In genomic region chr1:220473440-220473839, GRCh38 we compare ENCODE assay signal across 10 cellular contexts. TPM values are rescaled to one million over a fixed set of nuclear protein-coding genes. Genes with fewer than 3 reads are reported as not detected.
"Had no signal": no experiment of that assay in that cellular context is flagged by ENCODE, and none has a peak within 500 bp of the region (broad histone marks: within the 10 kb centered on the region; RNA-seq: fewer than 3 reads in every experiment).

No MANE protein-coding gene starts in this region.

- H3K9ac ChIP-seq: GM23248 had no signal

- ATAC-seq: HCT116 had no signal

- H3K27ac Mint-ChIP-seq: H9, HFFc6 had no signal

- H3K36me3 ChIP-seq: HAP-1 had no signal

- H3K4me1 Mint-ChIP-seq: H9 had no signal

- H2AFZ ChIP-seq: GM23248 had no signal

- H3K4me3 ChIP-seq: GM23248, HAP-1 had no signal

- H3K4me1 ChIP-seq: HAP-1 had no signal

- DNase-seq: GM23248, GOT3, H7, H9, HCEC 1CT, HFFc6 had no signal

- H3K27ac ChIP-seq: GM23248 had no signal

- H3K9me3 ChIP-seq: HAP-1 had no signal

- FAIRE-seq: H1, H54 had no signal

- H3K4me3 Mint-ChIP-seq: H9, HFFc6 had no signal

RNA-seq across cellular contexts. Expression of gene MARK1, which starts 54.5 kb away (rescaled TPM):
- total RNA-seq: HFFc6 had no signal
